ENCODE assay signal across 8 cellular contexts in genomic region chr17:77465358-77466041, GRCh38.
DNase-seq lines count a peak whose midpoint lies in the region; ATAC-seq, FAIRE-seq and TF ChIP-seq lines count a peak whose summit lies in the region.

No MANE protein-coding gene starts in this region.

- TF ChIP-seq POLR2A in adrenal gland (IDR thresholded peaks at IDR 0.05): no peak

- H3K4me3 ChIP-seq in adrenal gland: no peak overlapping the region

- intact Hi-C loops in adrenal gland (cut with DNase I): no loop called here

- peak; percentile 89 for DNase-seq in SKM-1 (lab: John Stamatoyannopoulos, UW; ENCODE audit: unreplicated experiment)
- peak in 6 of 7 donors; percentile 60 to 82 (median 66) for DNase-seq in adrenal gland
- peak; percentile 78 for DNase-seq in iris pigment epithelial cell (ENCODE audit: low read depth)
- DNase-seq in stimulated activated CD8-positive, alpha-beta memory T cell treated with anti-CD3 and anti-CD28 coated beads, Interleukin-15, amount 100 ng/mL, for 4 hours (ENCODE audit: low read depth in 2 of 2): peak; percentile 58 to 75
- DNase-seq in NCI-H2107 (lab: John Stamatoyannopoulos, UW): no peak
- no peak for DNase-seq in frontal cortex (ENCODE audit: low spot score in 2 of 2)

- ATAC-seq in GM18909 (IDR thresholded peaks at IDR 0.05; ENCODE audit: poor library complexity, unreplicated experiment): peak; percentile 54
- peak; percentile 55 for ATAC-seq in HG03103 (IDR thresholded peaks at IDR 0.05; ENCODE audit: low read depth, unreplicated experiment)

- H3K36me3 ChIP-seq in adrenal gland (replicated peaks in 1 of 2): no peaks in the 10 kb centered on the region

- peak overlapping the region in 3 of 5 donors; percentile 29 to 89 (median 57) for H3K27ac ChIP-seq in adrenal gland

- H3K27me3 ChIP-seq in adrenal gland: no peaks in the 10 kb centered on the region

- no peak for TF ChIP-seq CTCF in adrenal gland (IDR thresholded peaks at IDR 0.05)

- peaks cover 26 to 64% of the 10 kb centered on the region in 2 donors for H3K4me1 ChIP-seq in adrenal gland (replicated peaks in 1 of 2)

- H3K9me3 ChIP-seq in adrenal gland (replicated peaks in 1 of 3): no peaks in the 10 kb centered on the region

- FAIRE-seq in frontal cortex (lab: Jason Lieb, UNC): no peak

- 10 to 48% (median 43%) methylated on average over 3 to 13 of the region's 13 CpGs for WGBS in adrenal gland, 4 donors

Comparison
In these comparisons a context has a peak if more than half of its experiments do, and no peak if none do; other contexts are left out.
1. DNase-seq: peak in SKM-1 (single experiment), adrenal gland (6 of 7), iris pigment epithelial cell (single experiment) and stimulated activated CD8-positive, alpha-beta memory T cell treated with anti-CD3 and anti-CD28 coated beads, Interleukin-15, amount 100 ng/mL, for 4 hours (2 of 2); none in NCI-H2107 (single experiment) and frontal cortex (0 of 2).